8 cellular contexts compared by ENCODE assay signal in genomic region chr3:192916455-192917257, GRCh38. TPM values are rescaled to one million over a fixed set of nuclear protein-coding genes. Genes with fewer than 3 reads are reported as not detected.
A peak's percentile ranks its signal among the peaks of the same experiment; 100 is the strongest.
DNase-seq lines count a peak whose midpoint lies in the region; ATAC-seq and TF ChIP-seq lines count a peak whose summit lies in the region.

No MANE protein-coding gene starts in this region.

- no peaks in the 10 kb centered on the region for H3K9me2 ChIP-seq in MM.1S (replicated peaks; ENCODE audit: insufficient read depth, low read length)

- peaks cover 5% of the 10 kb centered on the region; the same call in 1 of the 2 replicates for H3K4me1 ChIP-seq in MM.1S (ENCODE audit: low read length)

- H3K4me3 Mint-ChIP-seq in stimulated activated memory B cell treated with anti-CD40 and anti-IgM and Interleukin-4, amounts not matched to agents 10 μg/mL and 1 μg/mL and 100 μg/mL, for 72 hours = peak overlapping the region; percentile 97

- peak overlapping the region; percentile 58 for H3K4me2 ChIP-seq in MM.1S (ENCODE audit: low read depth, low read length)

- H3K4me3 ChIP-seq in MM.1S (ENCODE audit: low read length) (peak overlapping the region; percentile 93), dorsolateral prefrontal cortex (peak overlapping the region; percentile 54 to 97 (median 83))

- H3K9me3 Mint-ChIP-seq in stimulated activated memory B cell treated with anti-CD40 and anti-IgM and Interleukin-4, amounts not matched to agents 10 μg/mL and 1 μg/mL and 100 μg/mL, for 72 hours = no peaks in the 10 kb centered on the region

- intact Hi-C loops in dorsolateral prefrontal cortex (cut with DNase I) = loop anchor here (2.0 to 10.0 kb wide), 6 partner anchors 99 to 676 kb away; partner anchors contain the start of genes OPA1 (in 2 of the 2) and PLAAT1 (in 1 of the 2)

- peaks cover 5% of the 10 kb centered on the region; the same call in 1 of the 2 replicates for H3F3A ChIP-seq in MM.1S (ENCODE audit: insufficient read depth, low read length)

- peaks cover 54% of the 10 kb centered on the region for H3K4me1 Mint-ChIP-seq in stimulated activated memory B cell treated with anti-CD40 and anti-IgM and Interleukin-4, amounts not matched to agents 10 μg/mL and 1 μg/mL and 100 μg/mL, for 72 hours

- H3K27ac Mint-ChIP-seq in stimulated activated memory B cell treated with anti-CD40 and anti-IgM and Interleukin-4, amounts not matched to agents 10 μg/mL and 1 μg/mL and 100 μg/mL, for 72 hours = peak overlapping the region; percentile 96

- peaks cover 6% of the 10 kb centered on the region for H3K36me3 Mint-ChIP-seq in stimulated activated memory B cell treated with anti-CD40 and anti-IgM and Interleukin-4, amounts not matched to agents 10 μg/mL and 1 μg/mL and 100 μg/mL, for 72 hours

- H3K27ac ChIP-seq in MM.1S (ENCODE audit: low read length) (peak overlapping the region; percentile 61; the same call in 1 of the 2 replicates), dorsolateral prefrontal cortex (peak overlapping the region in 58 of 59 donors; percentile 62 to 98 (median 95))

- ATAC-seq in GM19397 (IDR thresholded peaks at IDR 0.05; ENCODE audit: unreplicated experiment) = peak; percentile 20
- peak; percentile 54 for ATAC-seq in left lobe of liver
- ATAC-seq in stimulated activated memory B cell treated with anti-CD40 and anti-IgM and Interleukin-4, amounts not matched to agents 10 μg/mL and 1 μg/mL and 100 μg/mL, for 72 hours = peak; percentile 46
- no peak for ATAC-seq in GM21825 (IDR thresholded peaks at IDR 0.05; ENCODE audit: unreplicated experiment)

- peaks cover 20% of the 10 kb centered on the region for H3K79me2 ChIP-seq in MM.1S (ENCODE audit: low read length)

- H3K27me3 ChIP-seq in MM.1S (replicated peaks; ENCODE audit: insufficient read depth, low read length) (no peaks in the 10 kb centered on the region), dorsolateral prefrontal cortex (no peaks in the 10 kb centered on the region)

- DNase-seq in COR-L47 (lab: John Stamatoyannopoulos, UW) = peak; percentile 83
- no peak for DNase-seq in MM.1S
- DNase-seq in UCSD-AML1 (lab: John Stamatoyannopoulos, UW; ENCODE audit: unreplicated experiment) = peak; percentile 50
- peak; percentile 53 to 78 (median 67) for DNase-seq in dorsolateral prefrontal cortex
- DNase-seq in left lobe of liver (ENCODE audit: low spot score) = peak; percentile 53

- TF ChIP-seq CTCF in MM.1S (IDR thresholded peaks at IDR 0.05; ENCODE audit: low read length) (no peak; the same call in 1 of the 2 replicates), dorsolateral prefrontal cortex (IDR thresholded peaks at IDR 0.05 in 54 of 56, conservative IDR thresholded peaks at IDR 0.05 in 2 of 56; ENCODE audit: low read depth in 1 of 56, partially characterized antibody in 56 of 56) (peak in 32 of 56 donors; percentile 8 to 45 (median 21))

- peak overlapping the region; percentile 94 for H2AFZ ChIP-seq in MM.1S (ENCODE audit: low read length)

- H3K27me3 Mint-ChIP-seq in stimulated activated memory B cell treated with anti-CD40 and anti-IgM and Interleukin-4, amounts not matched to agents 10 μg/mL and 1 μg/mL and 100 μg/mL, for 72 hours = peaks cover 23% of the 10 kb centered on the region

- H4K20me1 ChIP-seq in MM.1S (ENCODE audit: insufficient read depth, low read length) = no peaks in the 10 kb centered on the region

- H3K36me3 ChIP-seq in MM.1S (replicated peaks; ENCODE audit: insufficient read depth, low read length) = no peaks in the 10 kb centered on the region

- H3K9me3 ChIP-seq in MM.1S (replicated peaks; ENCODE audit: insufficient read depth, low read length) = no peaks in the 10 kb centered on the region

- peak overlapping the region; percentile 75 for H3K9ac ChIP-seq in MM.1S (ENCODE audit: low read length)

RNA-seq across cellular contexts. Expression of gene MB21D2, which starts 1.0 kb away (rescaled TPM):
- total RNA-seq in dorsolateral prefrontal cortex (10 to 100 TPM in 32 of 120 experiments, 1 to 10 TPM in 88; 3.8 to 14.3 (median 8.3) TPM), left lobe of liver (0.23 TPM)
